In genomic region chr10:103111031-103111917, GRCh38 we compare ENCODE assay signal across 8 cellular contexts.
DNase-seq lines count a peak whose midpoint lies in the region; ATAC-seq and TF ChIP-seq lines count a peak whose summit lies in the region.

No MANE protein-coding gene starts in this region.

- H3K36me3 Mint-ChIP-seq in stimulated activated effector memory CD8-positive, alpha-beta T cell treated with anti-CD3 and anti-CD28 coated beads, Interleukin-12 subunit alpha, Interleukin-12 subunit beta, amount 100 ng/mL, for 72 hours = peaks cover 14% of the 10 kb centered on the region

- H3K9me3 ChIP-seq in body of pancreas = no peaks in the 10 kb centered on the region

- no peaks in the 10 kb centered on the region for H3K9me3 Mint-ChIP-seq in stimulated activated effector memory CD8-positive, alpha-beta T cell treated with anti-CD3 and anti-CD28 coated beads, Interleukin-12 subunit alpha, Interleukin-12 subunit beta, amount 100 ng/mL, for 72 hours

- peaks cover 24% of the 10 kb centered on the region for H3K4me1 Mint-ChIP-seq in stimulated activated effector memory CD8-positive, alpha-beta T cell treated with anti-CD3 and anti-CD28 coated beads, Interleukin-12 subunit alpha, Interleukin-12 subunit beta, amount 100 ng/mL, for 72 hours

- H3K4me3 ChIP-seq in foreskin fibroblast (ENCODE audit: low read depth in 1 of 2, low read length in 2 of 2) (no peak overlapping the region), body of pancreas (no peak overlapping the region)

- peak overlapping the region; percentile 52 for H3K27ac Mint-ChIP-seq in stimulated activated effector memory CD8-positive, alpha-beta T cell treated with anti-CD3 and anti-CD28 coated beads, Interleukin-12 subunit alpha, Interleukin-12 subunit beta, amount 100 ng/mL, for 72 hours

- intact Hi-C loops in body of pancreas (cut with DNase I) = no loop called here

- no peaks in the 10 kb centered on the region for H3K36me3 ChIP-seq in body of pancreas (replicated peaks in 1 of 2; ENCODE audit: insufficient read depth in 1 of 2, low read depth in 2 of 2)

- ATAC-seq in GM21619 (IDR thresholded peaks at IDR 0.05; ENCODE audit: unreplicated experiment) (peak; percentile 62), body of pancreas (no peak)
- no peak for ATAC-seq in stimulated activated effector memory CD8-positive, alpha-beta T cell treated with anti-CD3 and anti-CD28 coated beads, Interleukin-12 subunit alpha, Interleukin-12 subunit beta, amount 100 ng/mL, for 72 hours

- TF ChIP-seq CTCF in GM10266 (IDR thresholded peaks at IDR 0.05; ENCODE audit: control insufficient read depth, insufficient read depth, low read depth, missing control alignments) (no peak), foreskin fibroblast (IDR thresholded peaks at IDR 0.05; ENCODE audit: low read depth, low read length) (peak; percentile 2), body of pancreas (IDR thresholded peaks at IDR 0.05) (no peak)

- peak overlapping the region; percentile 8 for H3K4me3 Mint-ChIP-seq in stimulated activated effector memory CD8-positive, alpha-beta T cell treated with anti-CD3 and anti-CD28 coated beads, Interleukin-12 subunit alpha, Interleukin-12 subunit beta, amount 100 ng/mL, for 72 hours

- no peaks in the 10 kb centered on the region for H3K27me3 ChIP-seq in body of pancreas

- WGBS in body of pancreas, 2 donors = 19 to 20% methylated on average over 2 of the region's 2 CpGs

- peak; percentile 30 for DNase-seq in GM10266 (ENCODE audit: extremely low spot score)
- DNase-seq in Kasumi-1 (lab: John Stamatoyannopoulos, UW) = peak; percentile 82 to 83
- DNase-seq in foreskin fibroblast = peak; percentile 45 to 60
- no peak for DNase-seq in stimulated activated effector memory CD8-positive, alpha-beta T cell treated with anti-CD3 and anti-CD28 coated beads, Interleukin-12 subunit alpha, Interleukin-12 subunit beta, amount 100 ng/mL, for 72 hours (ENCODE audit: low spot score in 2 of 2)
- DNase-seq in body of pancreas = no peak
- DNase-seq in NCI-H1436 treated with DMSO at 0.1 percent for 48 hours (lab: John Stamatoyannopoulos, UW) = no peak
- DNase-seq in SKM-1 (lab: John Stamatoyannopoulos, UW; ENCODE audit: unreplicated experiment) = no peak

- peaks cover 27% of the 10 kb centered on the region for H3K4me1 ChIP-seq in body of pancreas

- peak overlapping the region in 1 of 4 donors; percentile 38 for H3K27ac ChIP-seq in body of pancreas

- no peak for TF ChIP-seq POLR2A in body of pancreas (IDR thresholded peaks at IDR 0.05)

Comparison
In these comparisons a context has a peak if more than half of its experiments do, and no peak if none do; other contexts are left out.
1. DNase-seq: peak in GM10266 (single experiment), Kasumi-1 (2 of 2) and foreskin fibroblast (2 of 2); none in stimulated activated effector memory CD8-positive, alpha-beta T cell treated with anti-CD3 and anti-CD28 coated beads, Interleukin-12 subunit alpha, Interleukin-12 subunit beta, amount 100 ng/mL, for 72 hours (0 of 2), body of pancreas (0 of 4), NCI-H1436 treated with DMSO at 0.1 percent for 48 hours (single experiment) and SKM-1 (single experiment).